Comparison of ENCODE assay signal across 25 cellular contexts in the genomic region with DNA sequence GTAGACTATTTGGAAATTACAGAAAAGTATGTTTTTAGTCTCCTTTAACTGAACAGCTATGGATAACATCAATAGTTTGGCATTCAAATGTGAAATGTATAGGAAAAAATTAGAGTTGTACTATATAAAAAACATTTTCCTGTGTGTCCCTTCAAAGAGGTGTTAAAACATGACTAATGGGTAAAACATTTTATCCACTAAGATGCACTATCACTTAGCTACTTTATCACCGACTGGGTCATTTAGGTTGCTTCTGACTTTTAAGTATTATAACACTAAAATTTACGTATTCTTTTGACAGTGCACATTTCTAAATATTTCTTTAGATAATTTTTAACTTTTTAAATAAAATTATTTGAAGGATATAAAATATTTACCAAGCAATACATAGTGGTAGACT.
DNase-seq lines count a peak whose midpoint lies in the region; ATAC-seq, FAIRE-seq and TF ChIP-seq lines count a peak whose summit lies in the region.
"Had no signal": no experiment of that assay in that cellular context is flagged by ENCODE, and none has a peak within 500 bp of the region (broad histone marks: within the 10 kb centered on the region; RNA-seq: fewer than 3 reads in every experiment).

No MANE protein-coding gene starts in this region.

- no peak overlapping the region for H4K5ac ChIP-seq in mesendoderm (ENCODE audit: low read length)

- no peak overlapping the region for H3K23ac ChIP-seq in mesendoderm (ENCODE audit: low read length)

- H3K36me3 ChIP-seq in mesendoderm (ENCODE audit: control insufficient read depth, insufficient read depth, low read length) (no peaks in the 10 kb centered on the region), spleen (peaks cover 0 to 70% (median 13%) of the 10 kb centered on the region in 6 donors)
- H3K36me3 ChIP-seq: colonic mucosa had no signal

- H2AK5ac ChIP-seq in mesendoderm (ENCODE audit: low read length), result no peak overlapping the region

- peaks cover 1% of the 10 kb centered on the region for H3K79me1 ChIP-seq in mesendoderm (ENCODE audit: low read length)

- no peak overlapping the region for H3K27ac ChIP-seq in mesendoderm (ENCODE audit: low read depth, low read length)
- H3K27ac ChIP-seq in spleen, result peak overlapping the region in 2 of 8 donors; percentile 34 to 62
- H3K27ac ChIP-seq: colonic mucosa, Peyer's patch, WERI-Rb-1 had no signal

- intact Hi-C loops in spleen (cut with DNase I; ENCODE audit: low total_unique reads), result no loop called here

- H3K4me2 ChIP-seq in mesendoderm (ENCODE audit: low read length), result no peak overlapping the region

- no peaks in the 10 kb centered on the region for H3K27me3 ChIP-seq in mesendoderm (ENCODE audit: insufficient read depth, low read length, poor library complexity)
- no peaks in the 10 kb centered on the region for H3K27me3 ChIP-seq in spleen (replicated peaks in 1 of 7)
- H3K27me3 ChIP-seq: colonic mucosa, Peyer's patch had no signal

- no peak for TF ChIP-seq POLR2A in spleen (IDR thresholded peaks at IDR 0.05)

- H4K8ac ChIP-seq in mesendoderm (ENCODE audit: low read depth, low read length), result no peak overlapping the region

- H2BK5ac ChIP-seq in mesendoderm (ENCODE audit: low read length), result no peak overlapping the region

- no peak overlapping the region for H3K56ac ChIP-seq in mesendoderm (ENCODE audit: low read length)

- no peak overlapping the region for H2BK120ac ChIP-seq in mesendoderm (ENCODE audit: low read depth, low read length)

- H3K18ac ChIP-seq in mesendoderm (ENCODE audit: low read length), result no peak overlapping the region

- DNase-seq in ELR (ENCODE audit: low read depth) (peak; percentile 32), dermis blood vessel endothelial cell (peak; percentile 28), mesendoderm (peak; percentile 12), NCI-H2107 (lab: John Stamatoyannopoulos, UW) (no peak), spleen (no peak)
- DNase-seq: activated CD4-positive, alpha-beta T cell treated with anti-CD3 and anti-CD28 coated beads, Interleukin-2, amount 10 ng/mL, durations not matched to agents 24 days and 14 days; activated naive CD4-positive, alpha-beta T cell; activated T-cell treated with anti-CD3 and anti-CD28 coated beads, Interleukin-2, amount 50 U/mL, for 72 hours; colonic mucosa; effector memory CD8-positive, alpha-beta T cell; GOT3; naive thymus-derived CD8-positive, alpha-beta T cell; NCI-H1105 treated with DMSO at 0.1 percent for 48 hours; NCI-H2029; NCI-H526 treated with DMSO at 0.1 percent for 48 hours; Peyer's patch; retina; stimulated activated CD4-positive, alpha-beta T cell treated with anti-CD3 and anti-CD28 coated beads, Interleukin-2, amount 100 ng/mL, for 48 hours; substantia nigra; T-helper 9 cell; WERI-Rb-1 had no signal

- H3K4ac ChIP-seq in mesendoderm (ENCODE audit: low read depth, low read length), result no peak overlapping the region

- no peaks in the 10 kb centered on the region for H3K9me3 ChIP-seq in spleen
- H3K9me3 ChIP-seq: colonic mucosa, Peyer's patch had no signal

- peak; percentile 85 for FAIRE-seq in A204.1 (lab: Jason Lieb, UNC)
- FAIRE-seq: GM12891 had no signal

- no CpG with 5 or more reads among the region's 2 CpGs for WGBS in mesendoderm (ENCODE audit: extremely low coverage, insufficient coverage, low lambda C conversion rate)
- 90 to 94% (median 92%) methylated on average over 2 of the region's 2 CpGs for WGBS in spleen, 5 donors

- no peak overlapping the region for H2BK15ac ChIP-seq in mesendoderm (replicated peaks; ENCODE audit: low read depth)

- H3K4me1 ChIP-seq in mesendoderm (ENCODE audit: control insufficient read depth, low read depth, low read length) (peaks cover 4% of the 10 kb centered on the region), spleen (peaks cover 0 to 56% (median 14%) of the 10 kb centered on the region in 6 donors)
- H3K4me1 ChIP-seq: colonic mucosa, Peyer's patch had no signal

- no peaks in the 10 kb centered on the region for H3K79me2 ChIP-seq in mesendoderm (ENCODE audit: control insufficient read depth, insufficient read depth, low read length)

- ATAC-seq in HG02678 (IDR thresholded peaks at IDR 0.05; ENCODE audit: unreplicated experiment), result no peak
- ATAC-seq in GM21723 (IDR thresholded peaks at IDR 0.05; ENCODE audit: unreplicated experiment), result no peak
- ATAC-seq: activated T-cell treated with anti-CD3 and anti-CD28 coated beads, Interleukin-2, amount 50 U/mL, for 72 hours; effector memory CD8-positive, alpha-beta T cell; naive thymus-derived CD8-positive, alpha-beta T cell had no signal

- H3K4me3 ChIP-seq in mesendoderm (ENCODE audit: low read length), result no peak overlapping the region
- H3K4me3 ChIP-seq in spleen, result no peak overlapping the region
- H3K4me3 ChIP-seq: colonic mucosa, Peyer's patch had no signal

- no peak for TF ChIP-seq CTCF in spleen (IDR thresholded peaks at IDR 0.05 in 8 of 11, conservative IDR thresholded peaks at IDR 0.05 in 3 of 11)

- no peak overlapping the region for H3K9ac ChIP-seq in mesendoderm (ENCODE audit: low read length)

Comparison
In these comparisons a context has a peak if more than half of its experiments do, and no peak if none do; other contexts are left out.
1. DNase-seq: peak in ELR (single experiment), dermis blood vessel endothelial cell (single experiment) and mesendoderm (single experiment); none in NCI-H2107 (single experiment) and spleen (single experiment).